In the genomic region with DNA sequence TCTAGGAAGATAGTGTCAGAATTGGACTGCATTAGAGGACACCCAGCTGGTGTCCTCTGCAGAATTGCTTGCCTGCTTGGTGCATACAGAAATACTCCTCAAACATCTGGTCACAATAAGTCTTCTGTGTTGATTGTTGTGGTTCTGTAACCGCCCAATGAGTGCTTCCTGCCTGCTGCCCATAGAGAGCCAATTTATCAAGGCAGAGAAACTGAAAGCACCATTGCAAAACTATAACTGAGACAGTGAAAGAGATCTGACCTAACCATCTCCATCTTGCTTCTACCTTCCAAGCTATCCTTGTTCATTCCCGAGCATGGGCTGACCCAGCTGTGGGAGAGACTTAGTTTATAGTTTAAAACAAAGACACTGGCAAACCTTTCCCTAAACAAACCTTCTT, we compare ENCODE assay signal across 16 cellular contexts.
DNase-seq lines count a peak whose midpoint lies in the region; ATAC-seq and TF ChIP-seq lines count a peak whose summit lies in the region.
"Had no signal": no experiment of that assay in that cellular context is flagged by ENCODE, and none has a peak within 500 bp of the region (broad histone marks: within the 10 kb centered on the region; RNA-seq: fewer than 3 reads in every experiment).

No MANE protein-coding gene starts in this region.

- POLR2A ChIA-PET in PC-9 (lab: Charles Lee; ENCODE audit: unreplicated experiment): no interaction called here

- CTCF ChIA-PET in PC-9 (lab: Charles Lee): no interaction called here

- H3K27ac ChIP-seq in foreskin keratinocyte (no peak overlapping the region), GM23248 (no peak overlapping the region), PC-9 (no peak overlapping the region)
- H3K27ac ChIP-seq: ovary, RWPE1, upper lobe of right lung had no signal

- H3K27me3 ChIP-seq in foreskin keratinocyte (no peaks in the 10 kb centered on the region), GM23248 (replicated peaks; ENCODE audit: insufficient read depth) (no peaks in the 10 kb centered on the region), PC-9 (ENCODE audit: insufficient read depth, low read depth) (no peaks in the 10 kb centered on the region)
- H3K27me3 ChIP-seq: ovary, upper lobe of right lung had no signal

- H2AFZ ChIP-seq in GM23248 (no peak overlapping the region), PC-9 (no peak overlapping the region)
- H2AFZ ChIP-seq: GM23338 had no signal

- 0 to 2% methylated on average over 2 of the region's 2 CpGs for WGBS in GM23248 (ENCODE audit: low coverage in 1 of 2, low lambda C conversion rate in 2 of 2, missing lambda C conversion rate in 2 of 2), 2 experiments

- ATAC-seq in GM18868 (IDR thresholded peaks at IDR 0.05; ENCODE audit: unreplicated experiment) (peak; percentile 76), HG03378 (IDR thresholded peaks at IDR 0.05; ENCODE audit: unreplicated experiment) (peak; percentile 91), foreskin keratinocyte (no peak)
- ATAC-seq: GM23338, upper lobe of right lung had no signal

- H3K4me2 ChIP-seq in GM23248 (ENCODE audit: unreplicated experiment) (no peak overlapping the region), PC-9 (no peak overlapping the region)
- H3K4me2 ChIP-seq: GM23338 had no signal

- DNase-seq in H4 (ENCODE audit: low spot score) (peak; percentile 6), fibroblast of pulmonary artery (ENCODE audit: low read depth) (peak; percentile 3), foreskin keratinocyte (no peak), GM23248 (no peak), PC-9 (no peak)
- DNase-seq in activated CD4-positive, alpha-beta T cell treated with anti-CD3 and anti-CD28 coated beads, Interleukin-2, amount 50 U/mL, for 1 hour: no peak
- DNase-seq: activated naive CD8-positive, alpha-beta T cell treated with anti-CD3 and anti-CD28 coated beads for 36 hours; endodermal cell; islet precursor cell; NCI-H1105 treated with DMSO at 0.1 percent for 48 hours; ovary; upper lobe of right lung had no signal

- no peak for TF ChIP-seq CTCF in fibroblast of pulmonary artery (IDR thresholded peaks at IDR 0.05; ENCODE audit: low read length, missing control alignments)
- no peak for TF ChIP-seq CTCF in foreskin keratinocyte (conservative IDR thresholded peaks at IDR 0.05)
- no peak for TF ChIP-seq CTCF in PC-9 (conservative IDR thresholded peaks at IDR 0.05)

- H3K79me2 ChIP-seq in GM23248 (ENCODE audit: insufficient read depth) (no peaks in the 10 kb centered on the region), PC-9 (ENCODE audit: low read depth) (no peaks in the 10 kb centered on the region)

- peaks cover 4% of the 10 kb centered on the region for H3K9me3 ChIP-seq in GM23248 (ENCODE audit: low read depth)
- peaks cover 5% of the 10 kb centered on the region; the same call in 1 of the 2 replicates for H3K9me3 ChIP-seq in PC-9 (ENCODE audit: insufficient read depth, low read depth)
- H3K9me3 ChIP-seq: ovary, upper lobe of right lung had no signal

- BruUV-seq in PC-9 (replicated peaks; lab: Mats Ljungman, UMichigan): no TSS peak

- H4K20me1 ChIP-seq in GM23248 (ENCODE audit: insufficient read depth) (no peaks in the 10 kb centered on the region), PC-9 (ENCODE audit: insufficient read depth) (no peaks in the 10 kb centered on the region)

- no peak overlapping the region for H3K9ac ChIP-seq in GM23248

- H3K4me3 ChIP-seq in fibroblast of pulmonary artery (replicated peaks; ENCODE audit: low read depth, low read length) (no peak overlapping the region), GM23248 (no peak overlapping the region), PC-9 (no peak overlapping the region)
- H3K4me3 ChIP-seq: GM23338, ovary, upper lobe of right lung had no signal

- H3K36me3 ChIP-seq in GM23248 (ENCODE audit: low read depth) (no peaks in the 10 kb centered on the region), PC-9 (ENCODE audit: low read depth) (no peaks in the 10 kb centered on the region)
- H3K36me3 ChIP-seq: ovary, upper lobe of right lung had no signal

- H3K9me2 ChIP-seq in GM23248 (ENCODE audit: insufficient read depth) (no peaks in the 10 kb centered on the region), PC-9 (ENCODE audit: insufficient read depth) (no peaks in the 10 kb centered on the region)

- intact Hi-C loops in PC-9 (cut with micrococcal nuclease; ENCODE audit: unreplicated experiment): no loop called here

- in situ Hi-C loops in GM23248 (cut with MboI): no loop called here

- no peaks in the 10 kb centered on the region for H3F3A ChIP-seq in GM23248 (ENCODE audit: insufficient read depth)
- no peaks in the 10 kb centered on the region for H3F3A ChIP-seq in PC-9 (ENCODE audit: insufficient read depth, low read depth)

- no peaks in the 10 kb centered on the region for H3K4me1 ChIP-seq in foreskin keratinocyte
- H3K4me1 ChIP-seq in GM23248 (ENCODE audit: insufficient read depth): no peaks in the 10 kb centered on the region
- no peaks in the 10 kb centered on the region for H3K4me1 ChIP-seq in PC-9 (replicated peaks; ENCODE audit: insufficient read depth)
- H3K4me1 ChIP-seq: upper lobe of right lung had no signal

Comparison
In these comparisons a context has a peak if more than half of its experiments do, and no peak if none do; other contexts are left out.
1. DNase-seq: peak in H4 (single experiment) and fibroblast of pulmonary artery (single experiment); none in activated CD4-positive, alpha-beta T cell treated with anti-CD3 and anti-CD28 coated beads, Interleukin-2, amount 50 U/mL, for 1 hour (single experiment), foreskin keratinocyte (0 of 2), GM23248 (single experiment) and PC-9 (0 of 2).